Comparison of ENCODE assay signal across 8 cellular contexts in genomic region chr2:131363703-131364186, GRCh38. TPM values are rescaled to one million over a fixed set of nuclear protein-coding genes. Genes with fewer than 3 reads are reported as not detected.
DNase-seq lines count a peak whose midpoint lies in the region; TF ChIP-seq lines count a peak whose summit lies in the region.
"Not testable (repeated sequence)": the region's sequence is repeated elsewhere in the genome, so short reads cannot be mapped to it uniquely, and the experiment has no call there.

TSS of gene RAB6D (minus strand) at chr2:131364168. CDS start at chr2:131363720, 448 bp downstream.

- not testable (repeated sequence) for H3K9ac ChIP-seq in stomach smooth muscle (ENCODE audit: low read length in 2 of 2)

- H3K4me3 ChIP-seq in CD8-positive, alpha-beta memory T cell (ENCODE audit: low read length), result not testable (repeated sequence)
- H3K4me3 ChIP-seq in LNCaP clone FGC (ENCODE audit: low read depth, low read length) (peak within 1 kb of the TSS; percentile 44), WI38 (ENCODE audit: low read depth, low read length) (peak within 1 kb of the TSS; percentile 29; the same call in 1 of the 2 replicates), astrocyte of the spinal cord (ENCODE audit: low read depth, low read length) (peak within 1 kb of the TSS; percentile 20), fibroblast of the aortic adventitia (ENCODE audit: low read depth, low read length) (peak within 1 kb of the TSS; percentile 44), kidney epithelial cell (ENCODE audit: low read depth, low read length) (peak within 1 kb of the TSS; percentile 30), stomach smooth muscle (ENCODE audit: low read length in 2 of 2) (peak within 1 kb of the TSS; percentile 13 to 35)

- H3K27ac ChIP-seq in CD8-positive, alpha-beta memory T cell (ENCODE audit: low read depth, low read length); stomach smooth muscle (ENCODE audit: low read length): not testable (repeated sequence)

- peak within 1 kb of the TSS in 4 of 7 donors; percentile 1 to 48 (median 40) for H3K4me3 Mint-ChIP-seq in CD8-positive, alpha-beta memory T cell

- POLR2A ChIA-PET in CD8-positive, alpha-beta memory T cell (lab: Charles Lee), result not testable (repeated sequence)

- not testable (repeated sequence) for H3K36me3 ChIP-seq in CD8-positive, alpha-beta memory T cell (ENCODE audit: insufficient read depth, low read length); kidney epithelial cell (ENCODE audit: control insufficient read depth, insufficient read depth, low read length); stomach smooth muscle (ENCODE audit: control insufficient read depth in 2 of 2, insufficient read depth in 2 of 2, low read length in 2 of 2)

- not testable (repeated sequence) for H3K4me1 Mint-ChIP-seq in CD8-positive, alpha-beta memory T cell

- H3K4me1 ChIP-seq in CD8-positive, alpha-beta memory T cell (ENCODE audit: insufficient read depth, low read length); stomach smooth muscle (ENCODE audit: control insufficient read depth, insufficient read depth, low read length): not testable (repeated sequence)

- CTCF ChIA-PET in CD8-positive, alpha-beta memory T cell (lab: Charles Lee), result not testable (repeated sequence)

- not testable (repeated sequence) for DNase-seq in CD8-positive, alpha-beta memory T cell; LNCaP clone FGC (ENCODE audit: low read depth); kidney epithelial cell (ENCODE audit: low read depth)
- DNase-seq in astrocyte of the spinal cord (ENCODE audit: low read depth, low spot score) (peak; percentile 8), fibroblast of the aortic adventitia (ENCODE audit: low read depth) (peak; percentile 1), occipital lobe (lab: John Stamatoyannopoulos, UW) (peak; percentile 10)

- not testable (repeated sequence) for H3K9me3 Mint-ChIP-seq in CD8-positive, alpha-beta memory T cell

- not testable (repeated sequence) for H3K9me3 ChIP-seq in CD8-positive, alpha-beta memory T cell (ENCODE audit: low read length); stomach smooth muscle (ENCODE audit: control insufficient read depth in 2 of 2, low read length in 2 of 2)

- in situ Hi-C loops in astrocyte of the spinal cord (cut with HindIII; ENCODE audit: low sequenced_read_pairs), result not testable (repeated sequence)

- H3K27ac Mint-ChIP-seq in CD8-positive, alpha-beta memory T cell, result not testable (repeated sequence)

- not testable (repeated sequence) for TF ChIP-seq CTCF in LNCaP clone FGC (IDR thresholded peaks at IDR 0.05; ENCODE audit: control insufficient read depth, extremely low read depth, insufficient read depth); WI38 (IDR thresholded peaks at IDR 0.05; ENCODE audit: low read depth, low read length); astrocyte of the spinal cord (IDR thresholded peaks at IDR 0.05; ENCODE audit: low read depth, low read length); fibroblast of the aortic adventitia (IDR thresholded peaks at IDR 0.05; ENCODE audit: insufficient read depth, low read length); kidney epithelial cell (IDR thresholded peaks at IDR 0.05; ENCODE audit: insufficient read depth, low read length, poor library complexity, severe bottlenecking)

- not testable (repeated sequence) for H3K27me3 ChIP-seq in CD8-positive, alpha-beta memory T cell (ENCODE audit: insufficient read depth, low read length, poor library complexity, severe bottlenecking); kidney epithelial cell (ENCODE audit: control insufficient read depth, insufficient read depth, low read length); stomach smooth muscle (ENCODE audit: control insufficient read depth in 1 of 2, insufficient read depth in 2 of 2, low read length in 2 of 2)

- H3K36me3 Mint-ChIP-seq in CD8-positive, alpha-beta memory T cell, result not testable (repeated sequence)

- peaks cover 28 to 56% of the 10 kb centered on the region in 2 donors for H3K27me3 Mint-ChIP-seq in CD8-positive, alpha-beta memory T cell

RNA-seq across cellular contexts. Expression of gene RAB6D, which starts in this region (rescaled TPM):
- not detected for total RNA-seq in CD8-positive, alpha-beta memory T cell
- polyA plus RNA-seq in CD8-positive, alpha-beta memory T cell, result 0.08 TPM
- total RNA-seq in fibroblast of the aortic adventitia (ENCODE audit: low replicate concordance) (under 0.01 TPM in 1 of 2 replicates, not detected in the other), kidney epithelial cell (0.27 and 0.63 TPM in 2 replicates), occipital lobe (0.62 TPM)

Comparison
In these comparisons a context has a peak if more than half of its experiments do, and no peak if none do; other contexts are left out.
1. Peak in DNase-seq and H3K4me3 ChIP-seq in fibroblast of the aortic adventitia; RNA of the gene not detected or under 1 TPM.
2. Peak in DNase-seq in occipital lobe; RNA of the gene not detected or under 1 TPM.